Comparison of ENCODE assay signal across 8 cellular contexts in genomic region chr12:75641031-75641780, GRCh38.
A peak's percentile ranks its signal among the peaks of the same experiment; 100 is the strongest.
DNase-seq lines count a peak whose midpoint lies in the region; ATAC-seq and TF ChIP-seq lines count a peak whose summit lies in the region.

No MANE protein-coding gene starts in this region.

- H3K27ac Mint-ChIP-seq in activated CD8-positive, alpha-beta T cell treated with anti-CD3 and anti-CD28 coated beads, Interleukin-2, amount 10 ng/mL, durations not matched to agents 7 days and 5 days: peak overlapping the region; percentile 54

- H3K27me3 Mint-ChIP-seq in activated CD8-positive, alpha-beta T cell treated with anti-CD3 and anti-CD28 coated beads, Interleukin-2, amount 10 ng/mL, durations not matched to agents 7 days and 5 days (ENCODE audit: low read depth): peaks cover 7% of the 10 kb centered on the region

- H3K4me1 Mint-ChIP-seq in activated CD8-positive, alpha-beta T cell treated with anti-CD3 and anti-CD28 coated beads, Interleukin-2, amount 10 ng/mL, durations not matched to agents 7 days and 5 days (ENCODE audit: low read depth): peaks cover 44% of the 10 kb centered on the region

- peaks cover 3% of the 10 kb centered on the region for H3K36me3 Mint-ChIP-seq in activated CD8-positive, alpha-beta T cell treated with anti-CD3 and anti-CD28 coated beads, Interleukin-2, amount 10 ng/mL, durations not matched to agents 7 days and 5 days (ENCODE audit: low read depth)

- CTCF ChIA-PET in activated CD8-positive, alpha-beta T cell treated with anti-CD3 and anti-CD28 coated beads, Interleukin-2, amount 10 ng/mL, durations not matched to agents 7 days and 5 days (lab: Charles Lee): interaction anchor here (0.6 to 2.7 kb wide), 7 partner anchors 8 to 390 kb away, joined by 3 to 18 read pairs (median 4); partner anchors contain the start of gene PHLDA1

- no peaks in the 10 kb centered on the region for H3K9me3 Mint-ChIP-seq in activated CD8-positive, alpha-beta T cell treated with anti-CD3 and anti-CD28 coated beads, Interleukin-2, amount 10 ng/mL, durations not matched to agents 7 days and 5 days (ENCODE audit: insufficient read depth)

- peak; percentile 99 for ATAC-seq in GM21737 (IDR thresholded peaks at IDR 0.05; ENCODE audit: unreplicated experiment)
- ATAC-seq in activated CD8-positive, alpha-beta T cell treated with anti-CD3 and anti-CD28 coated beads, Interleukin-2, amount 10 ng/mL, durations not matched to agents 7 days and 5 days: peak; percentile 95

- DNase-seq in GM10266 (ENCODE audit: extremely low spot score) (peak; percentile 64), iPS-NIHi7 (ENCODE audit: extremely low spot score) (peak; percentile 33), NCI-H1436 (lab: John Stamatoyannopoulos, UW) (no peak), lower leg skin (ENCODE audit: low spot score in 2 of 2) (no peak), nucleus accumbens (lab: John Stamatoyannopoulos, UW) (no peak)
- DNase-seq in Jurkat, Clone E6-1 (ENCODE audit: low read depth, low spot score): peak; percentile 52
- DNase-seq in activated CD8-positive, alpha-beta T cell treated with anti-CD3 and anti-CD28 coated beads, Interleukin-2, amount 10 ng/mL, durations not matched to agents 7 days and 5 days: peak; percentile 67

- intact Hi-C loops in lower leg skin (cut with DNase I; ENCODE audit: low total_unique reads): no loop called here

- H3K4me3 ChIP-seq in Jurkat, Clone E6-1 (ENCODE audit: low read length): no peak overlapping the region
- H3K4me3 ChIP-seq in lower leg skin (ENCODE audit: low read depth, poor library complexity, severe bottlenecking): no peak overlapping the region

- TF ChIP-seq CTCF in GM10266 (IDR thresholded peaks at IDR 0.05; ENCODE audit: control insufficient read depth, insufficient read depth, low read depth, missing control alignments) (no peak), lower leg skin (IDR thresholded peaks at IDR 0.05) (no peak)

- H3K4me3 Mint-ChIP-seq in activated CD8-positive, alpha-beta T cell treated with anti-CD3 and anti-CD28 coated beads, Interleukin-2, amount 10 ng/mL, durations not matched to agents 7 days and 5 days: no peak overlapping the region

- POLR2A ChIA-PET in activated CD8-positive, alpha-beta T cell treated with anti-CD3 and anti-CD28 coated beads, Interleukin-2, amount 10 ng/mL, durations not matched to agents 7 days and 5 days (lab: Charles Lee): interaction anchor here (0.6 to 1.9 kb wide), 3 partner anchors 134 to 390 kb away, joined by 3 to 7 read pairs (median 3); partner anchors contain the start of gene PHLDA1

- TF ChIP-seq POLR2A in lower leg skin (IDR thresholded peaks at IDR 0.05): no peak

- 61 to 75% methylated on average over 4 of the region's 4 CpGs for WGBS in lower leg skin, 2 donors

Comparison
In these comparisons a context has a peak if more than half of its experiments do, and no peak if none do; other contexts are left out.
1. DNase-seq: peak in GM10266 (single experiment), Jurkat, Clone E6-1 (single experiment), activated CD8-positive, alpha-beta T cell treated with anti-CD3 and anti-CD28 coated beads, Interleukin-2, amount 10 ng/mL, durations not matched to agents 7 days and 5 days (single experiment) and iPS-NIHi7 (single experiment); none in NCI-H1436 (single experiment), lower leg skin (0 of 2) and nucleus accumbens (0 of 56).